8 cellular contexts compared by ENCODE assay signal in the genomic region with DNA sequence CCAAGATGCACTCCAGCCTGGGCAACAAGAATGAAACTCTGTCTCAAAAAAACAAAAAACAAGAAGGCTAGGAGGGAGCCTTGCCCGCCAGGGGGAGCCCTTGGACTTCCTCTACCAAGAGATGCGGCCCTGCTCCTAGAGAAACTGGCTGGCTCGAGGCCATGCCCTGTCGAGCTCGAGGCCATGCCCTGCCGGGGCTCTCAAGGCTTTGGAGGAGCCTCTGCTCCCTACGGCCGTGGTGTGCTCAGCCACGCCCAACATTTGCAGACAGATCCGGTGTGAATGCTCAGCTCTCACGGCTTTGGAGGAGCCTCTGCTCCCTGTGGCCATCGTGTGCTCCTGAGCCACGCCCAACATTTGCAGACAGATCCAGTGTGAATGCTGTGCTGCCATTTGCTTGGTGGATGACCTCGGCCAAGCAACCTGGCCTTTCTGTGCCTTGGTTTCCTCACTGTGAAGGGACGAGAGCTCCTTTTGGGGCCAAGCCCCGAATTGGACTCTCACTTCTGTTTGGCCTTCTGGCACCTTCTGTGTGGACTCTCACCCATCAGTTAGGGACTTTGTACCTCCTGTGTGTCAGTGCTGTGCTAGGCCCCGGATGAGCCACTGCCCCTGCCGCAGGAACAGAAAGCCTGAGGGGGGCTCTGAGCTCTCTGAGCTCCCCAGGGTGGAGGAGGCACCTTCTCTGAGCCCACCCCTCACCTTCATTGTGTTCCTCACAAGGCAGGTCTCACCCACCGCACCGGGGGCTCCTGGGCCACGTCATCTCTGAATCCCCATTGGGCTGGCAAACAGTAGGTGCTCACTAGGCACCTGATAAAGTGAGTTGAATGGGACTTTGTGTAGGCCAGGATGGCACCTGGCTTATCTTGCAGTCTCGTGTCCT. TPM values are rescaled to one million over a fixed set of nuclear protein-coding genes. Genes with fewer than 3 reads are reported as not detected.
DNase-seq lines count a peak whose midpoint lies in the region; ATAC-seq and TF ChIP-seq lines count a peak whose summit lies in the region.

No MANE protein-coding gene starts in this region.

- H3K4me3 ChIP-seq in BLaER1 treated with 17β-estradiol and CSF1 and Interleukin-3, amounts not matched to agents 10 nM and 100 nM: no peak overlapping the region
- H3K4me3 ChIP-seq in right lobe of liver: no peak overlapping the region

- TF ChIP-seq POLR2A in right lobe of liver (IDR thresholded peaks at IDR 0.05): peak; percentile 32

- peaks cover 0 to 26% (median 0%) of the 10 kb centered on the region in 11 experiments; a peak in 3 of 22 replicates for H4K20me1 ChIP-seq in BLaER1 treated with 17β-estradiol and CSF1 and Interleukin-3, amounts not matched to agents 10 nM and 100 nM

- H3K27ac ChIP-seq in BLaER1 treated with 17β-estradiol and CSF1 and Interleukin-3, amounts not matched to agents 10 nM and 100 nM: no peak overlapping the region
- H3K27ac ChIP-seq in right lobe of liver: peak overlapping the region in 2 of 3 donors; percentile 77 to 81

- peaks cover 15% of the 10 kb centered on the region; the same call in 1 of the 2 replicates for H3K36me3 Mint-ChIP-seq in HFFc6 (ENCODE audit: low read depth)

- peak; percentile 88 for DNase-seq in HFFc6
- peak; percentile 69 for DNase-seq in NCI-H526 treated with DMSO at 0.1 percent for 48 hours (lab: John Stamatoyannopoulos, UW)
- DNase-seq in activated CD4-positive, alpha-beta T cell treated with anti-CD3 and anti-CD28 coated beads, Interleukin-2, amount 50 U/mL, for 24 hours (ENCODE audit: low read depth in 1 of 2, low spot score in 1 of 2): peak; percentile 90 to 93
- DNase-seq in dedifferentiated amniotic fluid mesenchymal stem cell (ENCODE audit: extremely low spot score): peak; percentile 93
- peak; percentile 97 to 98 (median 97) for DNase-seq in right lobe of liver
- DNase-seq in stimulated activated CD4-positive, alpha-beta T cell treated with anti-CD3 and anti-CD28 coated beads, Interleukin-4, amount 100 ng/mL, for 24 hours: peak; percentile 95

- ATAC-seq in right lobe of liver (peak; percentile 85 to 93 (median 90)), GM19463 (IDR thresholded peaks at IDR 0.05; ENCODE audit: unreplicated experiment) (no peak)

- peaks cover 22% of the 10 kb centered on the region for H3K4me1 Mint-ChIP-seq in HFFc6 (ENCODE audit: low read depth)

- H3K9ac ChIP-seq in BLaER1 treated with 17β-estradiol and CSF1 and Interleukin-3, amounts not matched to agents 10 nM and 100 nM: peak overlapping the region in 3 of 11 experiments; percentile 0 to 27 (median 10); a peak in 1 of 22 replicates

- peak overlapping the region in 9 of 11 experiments; percentile 13 to 57 (median 37); a peak in 15 of 22 replicates for H3K4me2 ChIP-seq in BLaER1 treated with 17β-estradiol and CSF1 and Interleukin-3, amounts not matched to agents 10 nM and 100 nM

- H3K9me3 ChIP-seq in BLaER1 treated with 17β-estradiol and CSF1 and Interleukin-3, amounts not matched to agents 10 nM and 100 nM (replicated peaks in 1 of 11): no peaks in the 10 kb centered on the region
- H3K9me3 ChIP-seq in right lobe of liver: no peaks in the 10 kb centered on the region

- H3K27me3 ChIP-seq in BLaER1 treated with 17β-estradiol and CSF1 and Interleukin-3, amounts not matched to agents 10 nM and 100 nM: no peaks in the 10 kb centered on the region
- H3K27me3 ChIP-seq in right lobe of liver: no peaks in the 10 kb centered on the region

- intact Hi-C loops in right lobe of liver (cut with DNase I): loop anchor here (5.0 to 10.0 kb wide), 3 partner anchors 40 to 187 kb away; no protein-coding TSS in a partner anchor

- peaks cover 21 to 34% (median 27%) of the 10 kb centered on the region in 11 experiments for H3K36me3 ChIP-seq in BLaER1 treated with 17β-estradiol and CSF1 and Interleukin-3, amounts not matched to agents 10 nM and 100 nM
- H3K36me3 ChIP-seq in right lobe of liver: peaks cover 2 to 22% (median 13%) of the 10 kb centered on the region in 4 donors

- TF ChIP-seq CTCF in HFFc6 (IDR thresholded peaks at IDR 0.05) (peak; percentile 96), right lobe of liver (IDR thresholded peaks at IDR 0.05) (peak; percentile 86 to 92 (median 90))

- WGBS in right lobe of liver (ENCODE audit: insufficient coverage, low coverage, low lambda C conversion rate, missing lambda C conversion rate): 0% methylated on average over 7 of the region's 22 CpGs

- H3K27ac Mint-ChIP-seq in HFFc6: peak overlapping the region; percentile 54

- H3K9me3 Mint-ChIP-seq in HFFc6: no peaks in the 10 kb centered on the region

- peaks cover 0 to 58% (median 37%) of the 10 kb centered on the region in 10 experiments; a peak in 16 of 20 replicates for H3K4me1 ChIP-seq in BLaER1 treated with 17β-estradiol and CSF1 and Interleukin-3, amounts not matched to agents 10 nM and 100 nM
- peaks cover 0 to 11% (median 4%) of the 10 kb centered on the region in 4 donors for H3K4me1 ChIP-seq in right lobe of liver

- H3K4me3 Mint-ChIP-seq in HFFc6: peak overlapping the region; percentile 63

- peaks cover 2% of the 10 kb centered on the region; the same call in 1 of the 2 replicates for H3K27me3 Mint-ChIP-seq in HFFc6 (ENCODE audit: insufficient read depth)

RNA-seq across cellular contexts. Expression of gene C11orf24, which starts 14.1 kb away (rescaled TPM):
- 100 to 1,000 TPM in 3 of 6 experiments, 10 to 100 TPM in 3; 88.4 to 126 (median 101) TPM for total RNA-seq in HFFc6 (2021; fragmentation: NEBNext Ultra II Directional; extraction: Animal tissue kit (Norgen Biotek cat#: 25700))
- total RNA-seq in right lobe of liver: 10 to 100 TPM; 39.4 to 70.9 (median 62.4) TPM

RNA-seq across cellular contexts. Expression of gene KMT5B, which starts 44.6 kb away (rescaled TPM):
- total RNA-seq in HFFc6 (2021; fragmentation: NEBNext Ultra II Directional; extraction: Animal tissue kit (Norgen Biotek cat#: 25700)): 10 to 100 TPM; 20.3 to 23.7 (median 22.4) TPM
- 10 to 100 TPM; 14.3 to 25.9 (median 17.6) TPM for total RNA-seq in right lobe of liver

RNA-seq across cellular contexts. Expression of gene LRP5, which starts 54.7 kb away (rescaled TPM):
- total RNA-seq in HFFc6 (2021; fragmentation: NEBNext Ultra II Directional; extraction: Animal tissue kit (Norgen Biotek cat#: 25700)): 10 to 100 TPM in 2 of 6 experiments, 1 to 10 TPM in 4; 2.5 to 14.9 (median 3.8) TPM
- 100 to 1,000 TPM in 2 of 6 experiments, 10 to 100 TPM in 4; 74.4 to 120 (median 88.2) TPM for total RNA-seq in right lobe of liver

Comparison
In these comparisons a context has a peak if more than half of its experiments do, and no peak if none do; other contexts are left out.
1. H3K27ac ChIP-seq: peak in right lobe of liver (2 of 3); none in BLaER1 treated with 17β-estradiol and CSF1 and Interleukin-3, amounts not matched to agents 10 nM and 100 nM (0 of 11).
2. RNA of gene LRP5, which starts 54.7 kb away (total RNA-seq): 74.4 to 120 TPM in right lobe of liver; 2.5 to 14.9 TPM in HFFc6; every median in the first group is over 4 times any median in the second.
3. Peak in every context shown above with its lines, with median percentiles within 50 percentile points of each other: DNase-seq.